ENCODE assay signal across 12 cellular contexts in the genomic region with DNA sequence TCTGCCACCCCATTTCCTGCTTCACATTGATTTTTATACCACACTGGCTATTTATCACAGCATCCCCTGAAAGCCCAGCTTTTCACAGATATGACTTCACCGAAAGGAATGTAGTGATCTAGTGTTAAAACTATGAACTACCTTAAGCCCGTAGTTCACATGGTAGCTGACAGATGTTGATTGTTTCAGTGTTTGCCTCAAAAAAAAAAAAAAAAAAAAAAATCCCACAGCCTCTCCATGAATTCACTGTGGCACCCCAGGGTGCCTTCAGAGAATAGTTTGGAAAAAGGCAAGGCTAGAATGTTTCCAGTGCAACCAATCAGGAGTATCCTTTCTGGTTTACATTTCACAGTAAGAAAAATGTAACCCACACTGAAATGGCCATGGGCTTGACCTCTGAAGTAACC. TPM values are rescaled to one million over a fixed set of nuclear protein-coding genes. Genes with fewer than 3 reads are reported as not detected.
DNase-seq lines count a peak whose midpoint lies in the region; ATAC-seq and TF ChIP-seq lines count a peak whose summit lies in the region.
"Had no signal": no experiment of that assay in that cellular context is flagged by ENCODE, and none has a peak within 500 bp of the region (broad histone marks: within the 10 kb centered on the region; RNA-seq: fewer than 3 reads in every experiment).

No MANE protein-coding gene starts in this region.

- no peaks in the 10 kb centered on the region for H3K36me3 ChIP-seq in NT2/D1 (ENCODE audit: insufficient read depth, insufficient read length, low read length)
- H3K36me3 ChIP-seq in endodermal cell (ENCODE audit: control insufficient read depth, insufficient read depth, low read length) = no peaks in the 10 kb centered on the region

- DNase-seq in EL = peak; percentile 97
- DNase-seq in NT2/D1 (ENCODE audit: low read depth, low spot score) = peak; percentile 43
- peak; percentile 68 for DNase-seq in endodermal cell
- DNase-seq in mesothelial cell of epicardium (ENCODE audit: low spot score in 2 of 2, unreplicated experiment in 2 of 2) = no peak
- no peak for DNase-seq in KG1 (lab: John Stamatoyannopoulos, UW)
- no peak for DNase-seq in activated CD4-positive, alpha-beta T cell treated with anti-CD3 and anti-CD28 coated beads for 4 hours
- no peak for DNase-seq in CD14-positive monocyte (ENCODE audit: low spot score)
- DNase-seq: DND-41, NCI-H1092 treated with DMSO at 0.1 percent for 48 hours had no signal

- no peaks in the 10 kb centered on the region for H3K27me3 ChIP-seq in NT2/D1 (ENCODE audit: insufficient read depth, insufficient read length)
- no peaks in the 10 kb centered on the region for H3K27me3 ChIP-seq in endodermal cell (ENCODE audit: control insufficient read depth, insufficient read depth, low read length, poor library complexity, severe bottlenecking)

- intact Hi-C loops in CD14-positive monocyte (cut with micrococcal nuclease) = no loop called here

- H3K9ac ChIP-seq in NT2/D1 (ENCODE audit: insufficient read length, low read depth) = no peak overlapping the region
- no peak overlapping the region for H3K9ac ChIP-seq in endodermal cell (ENCODE audit: extremely low read depth, low read length, poor library complexity, severe bottlenecking)

- 53% methylated on average over 2 of the region's 2 CpGs; no CpG with 5 or more reads in 1 of the 2 experiments for WGBS in endodermal cell (ENCODE audit: insufficient coverage in 1 of 2, insufficient read length in 1 of 2), 2 experiments

- H3K27ac Mint-ChIP-seq in endodermal cell = no peak overlapping the region
- peak overlapping the region; percentile 52 for H3K27ac Mint-ChIP-seq in mesothelial cell of epicardium
- no peak overlapping the region for H3K27ac Mint-ChIP-seq in CD14-positive monocyte
- H3K27ac Mint-ChIP-seq: activated naive CD4-positive, alpha-beta T cell treated with anti-CD3 and anti-CD28 coated beads, Interleukin-2, amount 50 U/mL, for 24 hours; type B pancreatic cell had no signal

- H3K4me3 Mint-ChIP-seq in endodermal cell (no peak overlapping the region), mesothelial cell of epicardium (no peak overlapping the region), CD14-positive monocyte (no peak overlapping the region)
- H3K4me3 Mint-ChIP-seq: activated naive CD4-positive, alpha-beta T cell treated with anti-CD3 and anti-CD28 coated beads, Interleukin-2, amount 50 U/mL, for 24 hours; type B pancreatic cell had no signal

- no peak overlapping the region for H3K4me3 ChIP-seq in NT2/D1 (ENCODE audit: insufficient read length, low read depth)
- no peak overlapping the region for H3K4me3 ChIP-seq in endodermal cell (ENCODE audit: low read length)

- H3K9me3 ChIP-seq in NT2/D1 (ENCODE audit: insufficient read depth, low read length) = no peaks in the 10 kb centered on the region
- H3K9me3 ChIP-seq in endodermal cell (ENCODE audit: control insufficient read depth, low read length) = no peaks in the 10 kb centered on the region

- H3K4me1 ChIP-seq in NT2/D1 (ENCODE audit: insufficient read depth, insufficient read length) (no peaks in the 10 kb centered on the region), endodermal cell (ENCODE audit: control insufficient read depth, insufficient read depth, low read length) (no peaks in the 10 kb centered on the region)

- ATAC-seq in HG02642 (IDR thresholded peaks at IDR 0.05; ENCODE audit: poor library complexity, unreplicated experiment) = no peak

- no peaks in the 10 kb centered on the region for H3K27me3 Mint-ChIP-seq in endodermal cell (ENCODE audit: insufficient read depth)
- H3K27me3 Mint-ChIP-seq in mesothelial cell of epicardium (ENCODE audit: low read depth) = no peaks in the 10 kb centered on the region
- peaks cover 0 to 1% (median 0%) of the 10 kb centered on the region in 3 donors for H3K27me3 Mint-ChIP-seq in CD14-positive monocyte (ENCODE audit: low read depth in 3 of 3)
- H3K27me3 Mint-ChIP-seq: type B pancreatic cell had no signal

- H3K4me1 Mint-ChIP-seq in endodermal cell (peaks cover 2% of the 10 kb centered on the region), mesothelial cell of epicardium (peaks cover 26% of the 10 kb centered on the region), CD14-positive monocyte (no peaks in the 10 kb centered on the region)
- H3K4me1 Mint-ChIP-seq: activated naive CD4-positive, alpha-beta T cell treated with anti-CD3 and anti-CD28 coated beads, Interleukin-2, amount 50 U/mL, for 24 hours had no signal

- H3K9me3 Mint-ChIP-seq in endodermal cell (no peaks in the 10 kb centered on the region), mesothelial cell of epicardium (no peaks in the 10 kb centered on the region), CD14-positive monocyte (peaks cover 0 to 3% (median 0%) of the 10 kb centered on the region in 7 donors)
- H3K9me3 Mint-ChIP-seq: type B pancreatic cell had no signal

- peak overlapping the region; percentile 21 for H3K27ac ChIP-seq in endodermal cell (ENCODE audit: low read depth, low read length)

- no peak for TF ChIP-seq CTCF in endodermal cell (conservative IDR thresholded peaks at IDR 0.05)
- TF ChIP-seq CTCF in mesothelial cell of epicardium (IDR thresholded peaks at IDR 0.05; ENCODE audit: unreplicated experiment) = no peak
- TF ChIP-seq CTCF in CD14-positive monocyte (IDR thresholded peaks at IDR 0.05) = no peak

- H3K36me3 Mint-ChIP-seq in endodermal cell (ENCODE audit: low read depth) = no peaks in the 10 kb centered on the region
- no peaks in the 10 kb centered on the region for H3K36me3 Mint-ChIP-seq in mesothelial cell of epicardium
- no peaks in the 10 kb centered on the region for H3K36me3 Mint-ChIP-seq in CD14-positive monocyte
- H3K36me3 Mint-ChIP-seq: type B pancreatic cell had no signal

RNA-seq across cellular contexts. Expression of a gene that starts 37.1 kb away (rescaled TPM):
- total RNA-seq in endodermal cell (1 to 10 TPM; 1.5 to 1.9 TPM), mesothelial cell of epicardium (5.1 to 6.3 TPM (median 5.4 TPM) in 3 replicates)
- 7.0 TPM for polyA plus RNA-seq in endodermal cell (2013, experiment 1 of 2)
- polyA plus RNA-seq in endodermal cell (2013, experiment 2 of 2) = 6.8 TPM
- polyA plus RNA-seq in CD14-positive monocyte = not detected

Comparison
In these comparisons a context has a peak if more than half of its experiments do, and no peak if none do; other contexts are left out.
1. DNase-seq: peak in EL (single experiment), NT2/D1 (single experiment) and endodermal cell (single experiment); none in mesothelial cell of epicardium (0 of 2), KG1 (single experiment), activated CD4-positive, alpha-beta T cell treated with anti-CD3 and anti-CD28 coated beads for 4 hours (0 of 2) and CD14-positive monocyte (single experiment).